Comparison of ENCODE assay signal across 1 cellular context in genomic region chr18:62066121-62066818, GRCh38.
A peak's percentile ranks its signal among the peaks of the same experiment; 100 is the strongest.
TF ChIP-seq lines count a peak whose summit lies in the region.

No MANE protein-coding gene starts in this region.

TF ChIP-seq in HepG2, 621 proteins besides CTCF, POLR2A, EP300 and RAD21 (continued from another document and continues in another):
- TF ChIP-seq, protein P1, sequence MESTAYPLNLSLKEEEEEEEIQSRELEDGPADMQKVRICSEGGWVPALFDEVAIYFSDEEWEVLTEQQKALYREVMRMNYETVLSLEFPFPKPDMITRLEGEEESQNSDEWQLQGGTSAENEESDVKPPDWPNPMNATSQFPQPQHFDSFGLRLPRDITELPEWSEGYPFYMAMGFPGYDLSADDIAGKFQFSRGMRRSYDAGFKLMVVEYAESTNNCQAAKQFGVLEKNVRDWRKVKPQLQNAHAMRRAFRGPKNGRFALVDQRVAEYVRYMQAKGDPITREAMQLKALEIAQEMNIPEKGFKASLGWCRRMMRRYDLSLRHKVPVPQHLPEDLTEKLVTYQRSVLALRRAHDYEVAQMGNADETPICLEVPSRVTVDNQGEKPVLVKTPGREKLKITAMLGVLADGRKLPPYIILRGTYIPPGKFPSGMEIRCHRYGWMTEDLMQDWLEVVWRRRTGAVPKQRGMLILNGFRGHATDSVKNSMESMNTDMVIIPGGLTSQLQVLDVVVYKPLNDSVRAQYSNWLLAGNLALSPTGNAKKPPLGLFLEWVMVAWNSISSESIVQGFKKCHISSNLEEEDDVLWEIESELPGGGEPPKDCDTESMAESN (CRISPR knock-in tag; conservative IDR thresholded peaks at IDR 0.05) = no peak
- no peak for TF ChIP-seq ZNF234 (CRISPR knock-in tag; conservative IDR thresholded peaks at IDR 0.05)
- TF ChIP-seq ZSCAN12 (CRISPR knock-in tag; IDR thresholded peaks at IDR 0.05) = no peak
- TF ChIP-seq ZSCAN25 (CRISPR knock-in tag; IDR thresholded peaks at IDR 0.05) = no peak
- no peak for TF ChIP-seq SETDB1 (CRISPR knock-in tag; IDR thresholded peaks at IDR 0.05; ENCODE audit: borderline replicate concordance)
- TF ChIP-seq REL (CRISPR knock-in tag; conservative IDR thresholded peaks at IDR 0.05) = no peak
- TF ChIP-seq RFXAP (CRISPR knock-in tag; IDR thresholded peaks at IDR 0.05; ENCODE audit: borderline replicate concordance) = no peak
- TF ChIP-seq, protein P2, sequence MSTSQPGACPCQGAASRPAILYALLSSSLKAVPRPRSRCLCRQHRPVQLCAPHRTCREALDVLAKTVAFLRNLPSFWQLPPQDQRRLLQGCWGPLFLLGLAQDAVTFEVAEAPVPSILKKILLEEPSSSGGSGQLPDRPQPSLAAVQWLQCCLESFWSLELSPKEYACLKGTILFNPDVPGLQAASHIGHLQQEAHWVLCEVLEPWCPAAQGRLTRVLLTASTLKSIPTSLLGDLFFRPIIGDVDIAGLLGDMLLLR (CRISPR knock-in tag; IDR thresholded peaks at IDR 0.05) = no peak
- TF ChIP-seq, protein P3, sequence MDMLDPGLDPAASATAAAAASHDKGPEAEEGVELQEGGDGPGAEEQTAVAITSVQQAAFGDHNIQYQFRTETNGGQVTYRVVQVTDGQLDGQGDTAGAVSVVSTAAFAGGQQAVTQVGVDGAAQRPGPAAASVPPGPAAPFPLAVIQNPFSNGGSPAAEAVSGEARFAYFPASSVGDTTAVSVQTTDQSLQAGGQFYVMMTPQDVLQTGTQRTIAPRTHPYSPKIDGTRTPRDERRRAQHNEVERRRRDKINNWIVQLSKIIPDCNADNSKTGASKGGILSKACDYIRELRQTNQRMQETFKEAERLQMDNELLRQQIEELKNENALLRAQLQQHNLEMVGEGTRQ (IDR thresholded peaks at IDR 0.05; ENCODE audit: low read depth, low read length) = no peak
- TF ChIP-seq, protein P3 (CRISPR knock-in tag; IDR thresholded peaks at IDR 0.05; ENCODE audit: borderline replicate concordance) = no peak
- no peak for TF ChIP-seq SP4 (CRISPR knock-in tag; IDR thresholded peaks at IDR 0.05)
- no peak for TF ChIP-seq IRX3 (CRISPR knock-in tag; IDR thresholded peaks at IDR 0.05; ENCODE audit: borderline replicate concordance, low read depth)
- no peak for TF ChIP-seq ZNF569 (CRISPR knock-in tag; IDR thresholded peaks at IDR 0.05; ENCODE audit: borderline replicate concordance)
- no peak for TF ChIP-seq NKX3-1 (CRISPR knock-in tag; IDR thresholded peaks at IDR 0.05)
- TF ChIP-seq HMGA1 (CRISPR knock-in tag; conservative IDR thresholded peaks at IDR 0.05) = no peak
- no peak for TF ChIP-seq NFAT5 (CRISPR knock-in tag; IDR thresholded peaks at IDR 0.05)
- no peak for TF ChIP-seq MEIS2 (CRISPR knock-in tag; IDR thresholded peaks at IDR 0.05)
- no peak for TF ChIP-seq TGIF2 (CRISPR knock-in tag; IDR thresholded peaks at IDR 0.05)
- peak; percentile 46; the same call in 1 of the 2 replicates for TF ChIP-seq FOXO1 (CRISPR knock-in tag; IDR thresholded peaks at IDR 0.05)
- no peak for TF ChIP-seq ZBTB26 (CRISPR knock-in tag; IDR thresholded peaks at IDR 0.05; ENCODE audit: borderline replicate concordance)
- TF ChIP-seq SKI (IDR thresholded peaks at IDR 0.05; ENCODE audit: partially characterized antibody) = no peak
- no peak for TF ChIP-seq RXRA (CRISPR knock-in tag; IDR thresholded peaks at IDR 0.05)
- peak; percentile 47; the same call in 1 of the 2 replicates for TF ChIP-seq ZMYM3 (CRISPR knock-in tag; IDR thresholded peaks at IDR 0.05)
- no peak for TF ChIP-seq ZBTB21 (CRISPR knock-in tag; IDR thresholded peaks at IDR 0.05)
- TF ChIP-seq ZNF724P (CRISPR knock-in tag; IDR thresholded peaks at IDR 0.05; ENCODE audit: borderline replicate concordance) = no peak
- TF ChIP-seq SMAD1 (CRISPR knock-in tag; IDR thresholded peaks at IDR 0.05; ENCODE audit: borderline replicate concordance, low read depth) = no peak
- no peak for TF ChIP-seq U2AF1 (optimal IDR thresholded peaks at IDR 0.05; ENCODE audit: low read depth, low read length)
- TF ChIP-seq ZNF17 (CRISPR knock-in tag; IDR thresholded peaks at IDR 0.05) = no peak
- no peak for TF ChIP-seq ZNF18 (CRISPR knock-in tag; IDR thresholded peaks at IDR 0.05; ENCODE audit: insufficient replicate concordance)
- TF ChIP-seq, protein P4, sequence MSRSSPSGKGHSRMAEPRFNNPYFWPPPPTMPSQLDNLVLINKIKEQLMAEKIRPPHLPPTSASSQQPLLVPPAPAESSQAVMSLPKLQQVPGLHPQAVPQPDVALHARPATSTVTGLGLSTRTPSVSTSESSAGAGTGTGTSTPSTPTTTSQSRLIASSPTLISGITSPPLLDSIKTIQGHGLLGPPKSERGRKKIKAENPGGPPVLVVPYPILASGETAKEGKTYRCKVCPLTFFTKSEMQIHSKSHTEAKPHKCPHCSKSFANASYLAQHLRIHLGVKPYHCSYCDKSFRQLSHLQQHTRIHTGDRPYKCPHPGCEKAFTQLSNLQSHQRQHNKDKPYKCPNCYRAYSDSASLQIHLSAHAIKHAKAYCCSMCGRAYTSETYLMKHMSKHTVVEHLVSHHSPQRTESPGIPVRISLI (CRISPR knock-in tag; IDR thresholded peaks at IDR 0.05; ENCODE audit: borderline replicate concordance) = no peak
- TF ChIP-seq ZBTB1 (CRISPR knock-in tag; IDR thresholded peaks at IDR 0.05; ENCODE audit: borderline replicate concordance) = no peak
- TF ChIP-seq GMEB2 (CRISPR knock-in tag; IDR thresholded peaks at IDR 0.05; ENCODE audit: low read depth) = no peak
- TF ChIP-seq ZNF749 (CRISPR knock-in tag; IDR thresholded peaks at IDR 0.05; ENCODE audit: borderline replicate concordance) = no peak
- no peak for TF ChIP-seq BATF2 (CRISPR knock-in tag; IDR thresholded peaks at IDR 0.05)
- no peak for TF ChIP-seq ZNF142 (CRISPR knock-in tag; IDR thresholded peaks at IDR 0.05)
- no peak for TF ChIP-seq ARNTL (CRISPR knock-in tag; IDR thresholded peaks at IDR 0.05)
- peak; percentile 37 for TF ChIP-seq TEAD3 (CRISPR knock-in tag; optimal IDR thresholded peaks at IDR 0.05; ENCODE audit: borderline replicate concordance)
- TF ChIP-seq MYNN (CRISPR knock-in tag; IDR thresholded peaks at IDR 0.05; ENCODE audit: low read depth) = no peak
